15 cellular contexts compared by ENCODE assay signal in genomic region chr17:77377836-77378235, GRCh38.
DNase-seq lines count a peak whose midpoint lies in the region; ATAC-seq and TF ChIP-seq lines count a peak whose summit lies in the region.
"Had no signal": no experiment of that assay in that cellular context is flagged by ENCODE, and none has a peak within 500 bp of the region (broad histone marks: within the 10 kb centered on the region; RNA-seq: fewer than 3 reads in every experiment).

No MANE protein-coding gene starts in this region.

- H3K4me1 Mint-ChIP-seq in stimulated activated naive CD8-positive, alpha-beta T cell treated with anti-CD3 and anti-CD28 coated beads, Interleukin-15, Interleukin-2, amounts not matched to agents 100 ng/mL and 50 ng/mL, for 24 hours (ENCODE audit: low read depth) = peaks cover 75% of the 10 kb centered on the region
- H3K4me1 Mint-ChIP-seq in neural crest cell = peaks cover 80% of the 10 kb centered on the region

- peak overlapping the region; percentile 26 for H3K27ac Mint-ChIP-seq in stimulated activated naive CD8-positive, alpha-beta T cell treated with anti-CD3 and anti-CD28 coated beads, Interleukin-15, Interleukin-2, amounts not matched to agents 100 ng/mL and 50 ng/mL, for 24 hours
- peak overlapping the region; percentile 13 for H3K27ac Mint-ChIP-seq in neural crest cell (ENCODE audit: unreplicated experiment)
- H3K27ac Mint-ChIP-seq: activated naive CD4-positive, alpha-beta T cell treated with anti-CD3 and anti-CD28 coated beads, Interleukin-2, amount 50 U/mL, for 24 hours had no signal

- no peaks in the 10 kb centered on the region for H3K36me3 Mint-ChIP-seq in stimulated activated naive CD8-positive, alpha-beta T cell treated with anti-CD3 and anti-CD28 coated beads, Interleukin-15, Interleukin-2, amounts not matched to agents 100 ng/mL and 50 ng/mL, for 24 hours (ENCODE audit: low read depth)
- peaks cover 2% of the 10 kb centered on the region for H3K36me3 Mint-ChIP-seq in neural crest cell (ENCODE audit: low read depth)
- H3K36me3 Mint-ChIP-seq: activated naive CD4-positive, alpha-beta T cell treated with anti-CD3 and anti-CD28 coated beads, Interleukin-2, amount 50 U/mL, for 24 hours had no signal

- H3K4me3 Mint-ChIP-seq in stimulated activated naive CD8-positive, alpha-beta T cell treated with anti-CD3 and anti-CD28 coated beads, Interleukin-15, Interleukin-2, amounts not matched to agents 100 ng/mL and 50 ng/mL, for 24 hours = no peak overlapping the region
- peak overlapping the region; percentile 100 for H3K4me3 Mint-ChIP-seq in neural crest cell

- ATAC-seq in stimulated activated naive CD8-positive, alpha-beta T cell treated with anti-CD3 and anti-CD28 coated beads, Interleukin-15, Interleukin-2, amounts not matched to agents 100 U/mL and 50 U/mL, for 24 hours = no peak
- ATAC-seq in HG02678 (IDR thresholded peaks at IDR 0.05; ENCODE audit: unreplicated experiment) (no peak), HG02870 (IDR thresholded peaks at IDR 0.05; ENCODE audit: unreplicated experiment) (no peak), HG03460 (IDR thresholded peaks at IDR 0.05; ENCODE audit: unreplicated experiment) (no peak)

- TF ChIP-seq CTCF in neural crest cell (conservative IDR thresholded peaks at IDR 0.05) = no peak

- no peaks in the 10 kb centered on the region for H3K9me3 Mint-ChIP-seq in stimulated activated naive CD8-positive, alpha-beta T cell treated with anti-CD3 and anti-CD28 coated beads, Interleukin-15, Interleukin-2, amounts not matched to agents 100 ng/mL and 50 ng/mL, for 24 hours
- no peaks in the 10 kb centered on the region for H3K9me3 Mint-ChIP-seq in neural crest cell
- H3K9me3 Mint-ChIP-seq: activated naive CD4-positive, alpha-beta T cell treated with anti-CD3 and anti-CD28 coated beads, Interleukin-2, amount 50 U/mL, for 24 hours had no signal

- no peak for DNase-seq in stimulated activated naive CD8-positive, alpha-beta T cell treated with anti-CD3 and anti-CD28 coated beads, Interleukin-15, Interleukin-2, amounts not matched to agents 100 U/mL and 50 U/mL, for 24 hours
- peak; percentile 26 for DNase-seq in cerebellar cortex (ENCODE audit: low spot score)
- DNase-seq in neural crest cell (ENCODE audit: low read depth, low spot score) = no peak
- no peak for DNase-seq in ACHN
- DNase-seq: activated CD4-positive, alpha-beta T cell treated with anti-CD3 and anti-CD28 coated beads for 48 hours; Calu3; hippocampal formation; NCI-H510A treated with DMSO at 0.1 percent for 48 hours; stimulated activated CD4-positive, alpha-beta T cell treated with anti-CD3 and anti-CD28 coated beads, Interleukin-15, amount 100 ng/mL, for 24 hours; stimulated activated naive CD4-positive, alpha-beta T cell had no signal

- in situ Hi-C loops in ACHN (cut with HindIII; ENCODE audit: low pct_ligation_motif_present, low pct_unique_long_range_greater_than_20kb, low sequenced_read_pairs) = no loop called here

- H3K27me3 Mint-ChIP-seq in stimulated activated naive CD8-positive, alpha-beta T cell treated with anti-CD3 and anti-CD28 coated beads, Interleukin-15, Interleukin-2, amounts not matched to agents 100 ng/mL and 50 ng/mL, for 24 hours = no peaks in the 10 kb centered on the region
- H3K27me3 Mint-ChIP-seq in neural crest cell (ENCODE audit: low read depth) = peaks cover 2% of the 10 kb centered on the region
- H3K27me3 Mint-ChIP-seq: activated naive CD4-positive, alpha-beta T cell treated with anti-CD3 and anti-CD28 coated beads, Interleukin-2, amount 50 U/mL, for 24 hours had no signal
